Comparison of ENCODE assay signal across 1 cellular context in genomic region chr1:43976045-43976444, GRCh38.
TF ChIP-seq lines count a peak whose summit lies in the region.

No MANE protein-coding gene starts in this region.

TF ChIP-seq in endothelial cell of umbilical vein, 7 proteins besides CTCF, POLR2A, EP300 and RAD21:
- TF ChIP-seq, protein P1, sequence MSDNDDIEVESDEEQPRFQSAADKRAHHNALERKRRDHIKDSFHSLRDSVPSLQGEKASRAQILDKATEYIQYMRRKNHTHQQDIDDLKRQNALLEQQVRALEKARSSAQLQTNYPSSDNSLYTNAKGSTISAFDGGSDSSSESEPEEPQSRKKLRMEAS (IDR thresholded peaks at IDR 0.05; ENCODE audit: insufficient read depth, insufficient read length): no peak
- no peak for TF ChIP-seq MYC (IDR thresholded peaks at IDR 0.05; ENCODE audit: low read depth, low read length)
- no peak for TF ChIP-seq EZH2 (IDR thresholded peaks at IDR 0.05; ENCODE audit: borderline replicate concordance, low read depth, low read length, severe bottlenecking)
